1 cellular context compared by ENCODE assay signal in genomic region chr19:45283443-45284033, GRCh38.
TF ChIP-seq lines count a peak whose summit lies in the region.

No MANE protein-coding gene starts in this region.

TF ChIP-seq in H1, 55 proteins besides CTCF, POLR2A, EP300 and RAD21:
- TF ChIP-seq MAFK (IDR thresholded peaks at IDR 0.05; ENCODE audit: low read depth, low read length), result 0 out of 2 replicates have a peak, but pooled peaks have one; percentile 6
- TF ChIP-seq CBX8 (IDR thresholded peaks at IDR 0.05; ENCODE audit: borderline replicate concordance, low read depth, low read length), result no peak
- TF ChIP-seq SIRT6 (IDR thresholded peaks at IDR 0.05; ENCODE audit: low read length), result no peak
